Comparison of ENCODE assay signal across 8 cellular contexts in genomic region chr10:17645591-17646345, GRCh38. TPM values are rescaled to one million over a fixed set of nuclear protein-coding genes. Genes with fewer than 3 reads are reported as not detected.
DNase-seq lines count a peak whose midpoint lies in the region; ATAC-seq and TF ChIP-seq lines count a peak whose summit lies in the region.

No MANE protein-coding gene starts in this region.

- H3K27ac ChIP-seq in GM23338 (ENCODE audit: low read depth) = no peak overlapping the region
- peak overlapping the region in 20 of 21 experiments; percentile 14 to 100 (median 98) for H3K27ac ChIP-seq in skin epidermis

- H3K9me3 Mint-ChIP-seq in GM23338 = no peaks in the 10 kb centered on the region

- no peak overlapping the region for H2AFZ ChIP-seq in GM23338

- H3K79me2 ChIP-seq in GM23338 (replicated peaks; ENCODE audit: insufficient read depth) = peaks cover 87% of the 10 kb centered on the region

- peak overlapping the region; percentile 65; the same call in 1 of the 2 replicates for H3K27ac Mint-ChIP-seq in GM23338

- peaks cover 9% of the 10 kb centered on the region for H3K36me3 Mint-ChIP-seq in GM23338 (ENCODE audit: low read depth)

- H3K4me3 ChIP-seq in GM23338 (peak overlapping the region; percentile 90), fibroblast of mammary gland (ENCODE audit: control insufficient read depth, low read depth, low read length) (peak overlapping the region; percentile 98), skin epidermis (peak overlapping the region; percentile 7 to 92 (median 82))

- no peaks in the 10 kb centered on the region; the same call in 1 of the 2 replicates for H3F3A ChIP-seq in GM23338 (replicated peaks; ENCODE audit: low read depth)

- DNase-seq in GM23338 (ENCODE audit: low spot score) (no peak), SK-N-DZ (ENCODE audit: low spot score) (peak; percentile 18), fibroblast of mammary gland (ENCODE audit: low read depth) (peak; percentile 23), NCI-H345 treated with DMSO at 0.1 percent for 48 hours (lab: John Stamatoyannopoulos, UW; ENCODE audit: unreplicated experiment) (no peak), anterior cingulate cortex (lab: John Stamatoyannopoulos, UW) (no peak)
- no peak for DNase-seq in stimulated activated CD4-positive, alpha-beta T cell treated with anti-CD3 and anti-CD28 coated beads, Interleukin-4, amount 100 ng/mL, for 1 hour

- TF ChIP-seq CTCF in GM23338 (conservative IDR thresholded peaks at IDR 0.05; ENCODE audit: low read depth in 2 of 2) = no peak
- TF ChIP-seq CTCF in fibroblast of mammary gland (conservative IDR thresholded peaks at IDR 0.05; ENCODE audit: control insufficient read depth, insufficient read depth, low read depth, low read length) = no peak

- H3K4me1 ChIP-seq in GM23338 (ENCODE audit: insufficient read depth) = peaks cover 20% of the 10 kb centered on the region

- H3K36me3 ChIP-seq in GM23338 (ENCODE audit: insufficient read depth) = no peaks in the 10 kb centered on the region

- H3K4me1 Mint-ChIP-seq in GM23338 = peaks cover 20% of the 10 kb centered on the region

- peak overlapping the region; percentile 99 for H3K4me3 Mint-ChIP-seq in GM23338

- ATAC-seq in GM23338 (no peak), GM18909 (IDR thresholded peaks at IDR 0.05; ENCODE audit: poor library complexity, unreplicated experiment) (no peak)

- peak overlapping the region; percentile 85 for H3K4me2 ChIP-seq in GM23338

- H3K9me2 ChIP-seq in GM23338 (ENCODE audit: insufficient read depth) = no peaks in the 10 kb centered on the region

- H3K27me3 Mint-ChIP-seq in GM23338 (ENCODE audit: insufficient read depth, low read depth, poor library complexity) = peaks cover 11% of the 10 kb centered on the region

- H4K20me1 ChIP-seq in GM23338 (replicated peaks; ENCODE audit: insufficient read depth) = no peaks in the 10 kb centered on the region

- H3K27me3 ChIP-seq in GM23338 (ENCODE audit: insufficient read depth) = no peaks in the 10 kb centered on the region

TF ChIP-seq in GM23338, 12 proteins besides CTCF, POLR2A, EP300 and RAD21 (continues in another document):
- TF ChIP-seq JUNB (IDR thresholded peaks at IDR 0.05; ENCODE audit: unreplicated experiment) = no peak
- no peak for TF ChIP-seq STAT1 (IDR thresholded peaks at IDR 0.05; ENCODE audit: unreplicated experiment)
- TF ChIP-seq EZH2phosphoT487 (IDR thresholded peaks at IDR 0.05; ENCODE audit: unreplicated experiment) = no peak
- TF ChIP-seq CREB1 (CRISPR knock-in tag; IDR thresholded peaks at IDR 0.05; ENCODE audit: low read depth) = no peak
- no peak for TF ChIP-seq ZNF462 (CRISPR knock-in tag; IDR thresholded peaks at IDR 0.05)
- no peak for TF ChIP-seq ZNF331 (CRISPR knock-in tag; IDR thresholded peaks at IDR 0.05; ENCODE audit: low read depth)
- no peak for TF ChIP-seq ETS1 (IDR thresholded peaks at IDR 0.05)
- TF ChIP-seq REST (IDR thresholded peaks at IDR 0.05; ENCODE audit: unreplicated experiment) = no peak

RNA-seq across cellular contexts. Expression of gene STAM, which starts 1.8 kb away (rescaled TPM):
- total RNA-seq in GM23338 (2014; rRNA removed; shearing (Covaris generic)) = 29.8 and 40.5 TPM in 2 replicates
- 24.6 and 28.8 TPM in 2 replicates for polyA plus RNA-seq in GM23338 (2016; fragmentation: Nextera tagmentation; extraction: Ambion mirVana)
- polyA plus RNA-seq in SK-N-DZ (2014; cell fraction: cytosol; rRNA removed) = 15.4 and 18.8 TPM in 2 replicates
- polyA plus RNA-seq in SK-N-DZ (2014; cell fraction: nucleus; rRNA removed) = 8.8 and 10.8 TPM in 2 replicates

RNA-seq across cellular contexts. Expression of gene HACD1, which starts 28.6 kb away (rescaled TPM):
- total RNA-seq in GM23338 (2014; rRNA removed; shearing (Covaris generic)) = 32.2 and 34.1 TPM in 2 replicates
- 66.2 and 70.1 TPM in 2 replicates for polyA plus RNA-seq in GM23338 (2016; fragmentation: Nextera tagmentation; extraction: Ambion mirVana)
- polyA plus RNA-seq in SK-N-DZ (2014; cell fraction: cytosol; rRNA removed) = 8.4 and 10.0 TPM in 2 replicates
- 9.9 and 10.8 TPM in 2 replicates for polyA plus RNA-seq in SK-N-DZ (2014; cell fraction: nucleus; rRNA removed)

Comparison
In these comparisons a context has a peak if more than half of its experiments do, and no peak if none do; other contexts are left out.
1. DNase-seq: peak in SK-N-DZ (single experiment) and fibroblast of mammary gland (single experiment); none in GM23338 (single experiment), NCI-H345 treated with DMSO at 0.1 percent for 48 hours (single experiment), anterior cingulate cortex (0 of 58) and stimulated activated CD4-positive, alpha-beta T cell treated with anti-CD3 and anti-CD28 coated beads, Interleukin-4, amount 100 ng/mL, for 1 hour (single experiment).
2. Peak in every context shown above with its lines, with median percentiles within 50 percentile points of each other: H3K4me3 ChIP-seq.